In the genomic region with DNA sequence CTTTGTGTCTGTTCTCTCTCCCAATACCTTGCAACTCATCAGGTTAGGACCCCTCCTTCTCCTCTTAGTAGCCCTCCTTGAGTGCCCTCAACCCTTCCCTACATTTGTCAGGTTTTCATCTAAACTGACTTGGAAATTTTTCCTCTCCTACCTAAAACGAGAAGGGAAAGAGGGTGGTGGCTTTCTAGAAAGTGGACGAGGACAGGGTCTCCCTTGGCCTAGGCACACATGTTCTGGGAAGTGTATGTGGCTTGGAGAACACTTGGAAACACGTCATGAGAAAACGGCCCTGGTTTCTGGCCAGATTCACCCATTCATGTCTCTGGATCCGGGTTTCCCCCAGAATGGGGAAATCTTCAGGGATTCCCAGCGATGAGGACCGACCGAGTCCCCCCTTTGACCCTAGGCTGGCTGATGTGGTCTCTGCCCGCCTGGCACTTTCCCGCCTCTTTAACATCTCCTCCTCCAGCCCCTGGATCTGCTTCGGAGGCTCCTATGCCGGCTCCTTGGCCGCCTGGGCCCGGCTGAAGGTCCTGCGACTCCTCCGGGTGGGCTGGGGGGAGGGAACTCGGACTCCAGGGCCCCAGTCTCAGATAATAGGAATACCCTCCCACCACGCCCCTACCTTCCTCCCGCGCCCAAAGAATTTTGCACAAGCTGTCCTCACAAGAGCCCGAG, we compare ENCODE assay signal across 8 cellular contexts. TPM values are rescaled to one million over a fixed set of nuclear protein-coding genes. Genes with fewer than 3 reads are reported as not detected.
A peak's percentile ranks its signal among the peaks of the same experiment; 100 is the strongest.
DNase-seq lines count a peak whose midpoint lies in the region; ATAC-seq and TF ChIP-seq lines count a peak whose summit lies in the region.

No MANE protein-coding gene starts in this region.

- no peak for TF ChIP-seq CTCF in cardiac muscle cell (IDR thresholded peaks at IDR 0.05; ENCODE audit: low read depth, low read length)
- TF ChIP-seq CTCF in astrocyte of the spinal cord (IDR thresholded peaks at IDR 0.05; ENCODE audit: low read depth, low read length) = no peak
- TF ChIP-seq CTCF in lung (IDR thresholded peaks at IDR 0.05; ENCODE audit: control extremely low read depth, extremely low read depth) = no peak
- TF ChIP-seq CTCF in type B pancreatic cell (conservative IDR thresholded peaks at IDR 0.05) = no peak

- in situ Hi-C loops in astrocyte of the spinal cord (cut with HindIII; ENCODE audit: low sequenced_read_pairs) (no loop called here), ACHN (cut with HindIII; ENCODE audit: low pct_ligation_motif_present, low pct_unique_long_range_greater_than_20kb, low sequenced_read_pairs) (no loop called here)

- no peaks in the 10 kb centered on the region for H3K36me3 Mint-ChIP-seq in type B pancreatic cell

- H3K27me3 ChIP-seq in cardiac muscle cell (peaks cover 28% of the 10 kb centered on the region), lung (ENCODE audit: control insufficient read depth, insufficient read depth) (no peaks in the 10 kb centered on the region)

- H3K4me3 Mint-ChIP-seq in type B pancreatic cell = peak overlapping the region; percentile 98

- H3K27me3 Mint-ChIP-seq in type B pancreatic cell = peaks cover 57% of the 10 kb centered on the region

- intact Hi-C loops in Right ventricle myocardium superior (cut with DNase I) = no loop called here

- no peaks in the 10 kb centered on the region for H3K36me3 ChIP-seq in cardiac muscle cell
- no peaks in the 10 kb centered on the region for H3K36me3 ChIP-seq in lung (ENCODE audit: control insufficient read depth in 2 of 2, insufficient read depth in 2 of 2, low read length in 2 of 2)

- no peaks in the 10 kb centered on the region for H3K4me1 Mint-ChIP-seq in type B pancreatic cell (ENCODE audit: unreplicated experiment)

- ATAC-seq in Right ventricle myocardium superior (ENCODE audit: poor library complexity) = no peak
- no peak for ATAC-seq in lung (ENCODE audit: insufficient read depth, low FRiP score)

- peak overlapping the region; percentile 99 for H3K27ac Mint-ChIP-seq in type B pancreatic cell

- no peaks in the 10 kb centered on the region for H3K9me3 Mint-ChIP-seq in type B pancreatic cell

- no peak overlapping the region for H3K27ac ChIP-seq in cardiac muscle cell
- peak overlapping the region in 1 of 2 donors; percentile 88 for H3K27ac ChIP-seq in lung (ENCODE audit: low read depth in 1 of 2, low read length in 1 of 2)

- DNase-seq in cardiac muscle cell (ENCODE audit: low read depth in 1 of 2, low spot score in 1 of 2) = no peak
- DNase-seq in Right ventricle myocardium superior = no peak
- no peak for DNase-seq in astrocyte of the spinal cord (ENCODE audit: low read depth, low spot score)
- DNase-seq in lung (ENCODE audit: low spot score) = peak; percentile 35
- no peak for DNase-seq in type B pancreatic cell (ENCODE audit: extremely low spot score, unreplicated experiment)
- DNase-seq in ACHN = no peak
- no peak for DNase-seq in GF-D8 (lab: John Stamatoyannopoulos, UW)
- DNase-seq in superior temporal gyrus (ENCODE audit: extremely low spot score) = no peak

- H3K4me1 ChIP-seq in cardiac muscle cell (ENCODE audit: low read depth) = no peaks in the 10 kb centered on the region
- peaks cover 0 to 8% of the 10 kb centered on the region in 2 donors for H3K4me1 ChIP-seq in lung (ENCODE audit: control insufficient read depth in 2 of 2, insufficient read depth in 2 of 2, low read length in 2 of 2)

- H3K9me3 ChIP-seq in cardiac muscle cell (ENCODE audit: low read depth) (no peaks in the 10 kb centered on the region), lung (ENCODE audit: control insufficient read depth in 2 of 2, insufficient read depth in 1 of 2, low read length in 1 of 2) (peaks cover 0 to 12% of the 10 kb centered on the region in 2 donors)

- peak overlapping the region; percentile 60 for H3K4me3 ChIP-seq in cardiac muscle cell
- H3K4me3 ChIP-seq in astrocyte of the spinal cord (ENCODE audit: low read depth, low read length) = peak overlapping the region; percentile 47
- H3K4me3 ChIP-seq in lung = peak overlapping the region; percentile 43

- WGBS in lung, 2 donors = 8 to 12% methylated on average over 20 to 21 of the region's 21 CpGs

RNA-seq across cellular contexts. Expression of a gene that starts 2.9 kb away (rescaled TPM):
- total RNA-seq in cardiac muscle cell (4.4 and 9.9 TPM in 2 replicates), Right ventricle myocardium superior (not detected), lung (10 to 100 TPM in 1 of 2 donors, 1 to 10 TPM in 1; 3.2 to 18.0 TPM), type B pancreatic cell (ENCODE audit: low replicate concordance) (10.5 and 28.9 TPM in 2 replicates)
- polyA plus RNA-seq in cardiac muscle cell (2.7 and 5.2 TPM in 2 replicates), lung (10 to 100 TPM; 10.2 to 11.0 TPM)
